8 cellular contexts compared by ENCODE assay signal in genomic region chr6:116278478-116278822, GRCh38. TPM values are rescaled to one million over a fixed set of nuclear protein-coding genes. Genes with fewer than 3 reads are reported as not detected.
DNase-seq lines count a peak whose midpoint lies in the region; ATAC-seq and TF ChIP-seq lines count a peak whose summit lies in the region.

No MANE protein-coding gene starts in this region.

- H3K27ac ChIP-seq in right atrium auricular region (peak overlapping the region; percentile 98 to 100), mesodermal cell (ENCODE audit: low read depth, low read length, severe bottlenecking) (no peak overlapping the region), vagina (peak overlapping the region; percentile 99)

- H3K36me3 Mint-ChIP-seq in brain, result peaks cover 60% of the 10 kb centered on the region

- TF ChIP-seq POLR2A in vagina (IDR thresholded peaks at IDR 0.05), result no peak

- peak overlapping the region; percentile 70 to 91 for H3K4me3 ChIP-seq in right atrium auricular region
- H3K4me3 ChIP-seq in mesodermal cell (ENCODE audit: extremely low read depth, insufficient read depth, low read length, poor library complexity, severe bottlenecking), result peak overlapping the region; percentile 88
- H3K4me3 ChIP-seq in vagina, result peak overlapping the region; percentile 73 to 95

- H3K27me3 ChIP-seq in right atrium auricular region (no peaks in the 10 kb centered on the region), vagina (no peaks in the 10 kb centered on the region)

- peak overlapping the region; percentile 99 to 100 (median 100) for H3K27ac Mint-ChIP-seq in brain

- intact Hi-C loops in Right ventricle myocardium inferior (cut with DNase I) (loop anchor here (2.0 to 5.0 kb wide), 2 partner anchors 24 to 94 kb away; partner anchors contain the start of genes DSE and TSPYL4), vagina (cut with DNase I) (no loop called here)

- H3K4me1 ChIP-seq in right atrium auricular region (peaks cover 0 to 61% of the 10 kb centered on the region in 2 donors), mesodermal cell (ENCODE audit: control insufficient read depth, insufficient read depth, low read length, poor library complexity, severe bottlenecking) (peaks cover 8% of the 10 kb centered on the region), vagina (peaks cover 64% of the 10 kb centered on the region)

- H3K4me3 Mint-ChIP-seq in brain, result peak overlapping the region; percentile 94 to 100 (median 98)

- peaks cover 8% of the 10 kb centered on the region for H3K36me3 ChIP-seq in right atrium auricular region
- H3K36me3 ChIP-seq in mesodermal cell (ENCODE audit: control insufficient read depth, insufficient read depth, low read length), result peaks cover 31% of the 10 kb centered on the region
- peaks cover 0 to 10% of the 10 kb centered on the region in 2 donors for H3K36me3 ChIP-seq in vagina

- no peak for DNase-seq in right atrium auricular region (ENCODE audit: low spot score)
- no peak for DNase-seq in Right ventricle myocardium inferior (ENCODE audit: missing footprints)
- DNase-seq in vagina (ENCODE audit: extremely low spot score in 2 of 2), result no peak
- no peak for DNase-seq in OCI-M2 (lab: John Stamatoyannopoulos, UW; ENCODE audit: unreplicated experiment)
- DNase-seq in GM13976 (ENCODE audit: low spot score), result no peak

- peaks cover 16% of the 10 kb centered on the region for H3K27me3 Mint-ChIP-seq in brain

- TF ChIP-seq CTCF in right atrium auricular region (IDR thresholded peaks at IDR 0.05), result no peak
- no peak for TF ChIP-seq CTCF in brain (conservative IDR thresholded peaks at IDR 0.05)
- TF ChIP-seq CTCF in vagina (IDR thresholded peaks at IDR 0.05), result no peak
- TF ChIP-seq CTCF in GM13976 (IDR thresholded peaks at IDR 0.05; ENCODE audit: borderline replicate concordance, control extremely low read depth, extremely low read depth, insufficient read depth, missing control alignments), result no peak

- H3K9me3 ChIP-seq in right atrium auricular region, result no peaks in the 10 kb centered on the region
- H3K9me3 ChIP-seq in mesodermal cell (ENCODE audit: control insufficient read depth, low read length), result no peaks in the 10 kb centered on the region
- no peaks in the 10 kb centered on the region for H3K9me3 ChIP-seq in vagina

- ATAC-seq in Right ventricle myocardium inferior (no peak), HG02870 (IDR thresholded peaks at IDR 0.05; ENCODE audit: unreplicated experiment) (no peak)

- in situ Hi-C loops in GM13976 (cut with MboI; ENCODE audit: low sequenced_read_pairs, unreplicated experiment), result loop anchor here (25.0 kb wide), 1 partner anchor 159 kb away; no protein-coding TSS in a partner anchor

- H3K9me3 Mint-ChIP-seq in brain, result peaks cover 0 to 3% (median 0%) of the 10 kb centered on the region in 5 experiments

- 95 to 96% methylated on average over 7 to 8 of the region's 11 CpGs for WGBS in mesodermal cell (ENCODE audit: insufficient coverage in 2 of 2), 2 experiments

- H3K4me1 Mint-ChIP-seq in brain, result peaks cover 93% of the 10 kb centered on the region

RNA-seq across cellular contexts. Expression of gene TSPYL1, which starts 1.3 kb away (rescaled TPM):
- total RNA-seq in right atrium auricular region (10 to 100 TPM; 79.3 to 87.5 TPM), Right ventricle myocardium inferior (80.6 TPM), vagina (41.0 TPM)
- polyA plus RNA-seq in brain (ENCODE audit: insufficient read depth, low read depth, low replicate concordance), result 78.3 TPM
- 42.1 TPM for polyA plus RNA-seq in mesodermal cell (2013, experiment 1 of 2)
- polyA plus RNA-seq in mesodermal cell (2013, experiment 2 of 2), result 40.2 TPM

RNA-seq across cellular contexts. Expression of gene TSPYL4, which starts 24.6 kb away (rescaled TPM):
- total RNA-seq in right atrium auricular region, result 10 to 100 TPM; 29.2 to 34.5 TPM
- 27.4 TPM for total RNA-seq in Right ventricle myocardium inferior
- 90.3 TPM for polyA plus RNA-seq in brain (ENCODE audit: insufficient read depth, low read depth, low replicate concordance)
- polyA plus RNA-seq in mesodermal cell (2013, experiment 1 of 2), result 20.6 TPM
- polyA plus RNA-seq in mesodermal cell (2013, experiment 2 of 2), result 19.6 TPM
- total RNA-seq in vagina, result 11.8 TPM
